ENCODE assay signal across 17 cellular contexts in the genomic region with DNA sequence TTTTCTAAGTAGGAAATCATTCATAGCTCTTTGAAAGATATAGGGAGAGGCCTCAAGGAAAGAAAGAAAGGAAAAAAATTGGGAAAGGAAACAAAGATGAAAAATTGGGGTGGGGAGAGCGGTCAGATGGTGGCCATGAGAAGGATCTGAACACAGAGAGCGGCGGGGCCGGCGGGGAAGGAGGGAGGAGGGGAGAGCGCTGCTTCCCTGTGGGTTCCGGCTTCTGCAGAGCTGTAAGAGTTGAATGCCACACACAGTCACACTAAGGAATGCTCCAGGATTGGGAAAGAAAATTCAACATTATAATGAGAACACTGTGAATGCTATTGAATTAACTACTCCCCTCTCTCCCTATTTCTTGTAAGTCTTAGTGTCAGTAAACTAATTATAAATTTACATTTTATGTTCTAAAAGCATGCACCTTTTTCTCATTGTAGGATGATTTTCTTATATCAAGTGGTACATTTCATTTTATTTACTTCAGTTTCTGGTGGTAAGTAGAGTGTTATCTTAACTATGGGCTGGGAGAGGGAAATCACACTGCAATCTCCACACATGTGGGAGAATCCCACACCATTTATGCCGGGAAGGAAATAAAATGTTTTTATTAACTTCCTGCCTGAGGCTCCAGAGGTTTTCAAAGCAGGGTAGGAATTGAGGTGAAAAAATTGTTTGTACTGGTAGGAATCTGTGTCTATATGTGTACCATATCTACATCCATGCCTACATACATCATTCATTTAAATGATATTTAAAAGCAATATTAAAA. TPM values are rescaled to one million over a fixed set of nuclear protein-coding genes. Genes with fewer than 3 reads are reported as not detected.
DNase-seq lines count a peak whose midpoint lies in the region; ATAC-seq and TF ChIP-seq lines count a peak whose summit lies in the region.
"Had no signal": no experiment of that assay in that cellular context is flagged by ENCODE, and none has a peak within 500 bp of the region (broad histone marks: within the 10 kb centered on the region; RNA-seq: fewer than 3 reads in every experiment).

No MANE protein-coding gene starts in this region.

- H3K9me3 ChIP-seq in neural cell (ENCODE audit: low read length) = no peaks in the 10 kb centered on the region
- H3K9me3 ChIP-seq: breast epithelium had no signal

- peaks cover 25% of the 10 kb centered on the region for H3K4me1 Mint-ChIP-seq in brain
- H3K4me1 Mint-ChIP-seq: activated CD4-positive, alpha-beta memory T cell treated with anti-CD3 and anti-CD28 coated beads, Interleukin-2, amount 10 ng/mL, durations not matched to agents 7 days and 5 days had no signal

- TF ChIP-seq CTCF in brain (conservative IDR thresholded peaks at IDR 0.05) = no peak
- no peak for TF ChIP-seq CTCF in neural cell (IDR thresholded peaks at IDR 0.05; ENCODE audit: poor library complexity, severe bottlenecking)

- no peak overlapping the region for H3K4me2 ChIP-seq in neural cell (ENCODE audit: low read length)

- peak overlapping the region in 4 of 5 experiments; percentile 6 to 65 (median 31) for H3K27ac Mint-ChIP-seq in brain
- H3K27ac Mint-ChIP-seq: activated CD4-positive, alpha-beta memory T cell treated with anti-CD3 and anti-CD28 coated beads, Interleukin-2, amount 10 ng/mL, durations not matched to agents 7 days and 5 days had no signal

- H3K9ac ChIP-seq in neural cell (ENCODE audit: low read length) = no peak overlapping the region

- no peaks in the 10 kb centered on the region for H3K79me2 ChIP-seq in neural cell (replicated peaks; ENCODE audit: insufficient read depth, low read length)

- no peak for ATAC-seq in HG03469 (IDR thresholded peaks at IDR 0.05; ENCODE audit: unreplicated experiment)
- no peak for ATAC-seq in HG03108 (IDR thresholded peaks at IDR 0.05; ENCODE audit: unreplicated experiment)
- ATAC-seq: HCT116 had no signal

- H2AFZ ChIP-seq in neural cell (ENCODE audit: low read depth, low read length) = no peak overlapping the region

- H3K36me3 ChIP-seq in neural cell (ENCODE audit: insufficient read depth, low read length) = no peaks in the 10 kb centered on the region
- H3K36me3 ChIP-seq: breast epithelium had no signal

- TF ChIP-seq EP300 in neural cell (conservative IDR thresholded peaks at IDR 0.05; ENCODE audit: poor library complexity, severe bottlenecking) = no peak

- no peak for TF ChIP-seq RAD21 in neural cell (conservative IDR thresholded peaks at IDR 0.05)

- no peaks in the 10 kb centered on the region for H3F3A ChIP-seq in neural cell (ENCODE audit: insufficient read depth, low read length, poor library complexity, severe bottlenecking)

- peak; percentile 7 for DNase-seq in Daoy (ENCODE audit: low read depth)
- peak; percentile 22 for DNase-seq in iris pigment epithelial cell (ENCODE audit: low read depth)
- DNase-seq in activated CD4-positive, alpha-beta T cell treated with anti-CD3 and anti-CD28 coated beads, Interleukin-2, amount 50 U/mL, for 4 hours = no peak
- no peak for DNase-seq in T-helper 2 cell
- DNase-seq: activated CD4-positive, alpha-beta memory T cell treated with anti-CD3 and anti-CD28 coated beads, Interleukin-2, amount 10 ng/mL, durations not matched to agents 7 days and 5 days; activated effector memory CD4-positive, alpha-beta T cell treated with Interleukin-2 at 50 U/mL for 16 hours; NCI-H1092; NCI-H524; stimulated activated CD4-positive, alpha-beta T cell treated with anti-CD3 and anti-CD28 coated beads, Interleukin-1b, Interleukin-23, amount 100 ng/mL, for 48 hours had no signal

- no peaks in the 10 kb centered on the region for H3K36me3 Mint-ChIP-seq in brain

- no peaks in the 10 kb centered on the region for H3K27me3 Mint-ChIP-seq in brain

- no peak overlapping the region for H3K27ac ChIP-seq in neural cell (ENCODE audit: low read length)
- H3K27ac ChIP-seq: breast epithelium had no signal

- peak overlapping the region; percentile 68 to 80 (median 76) for H3K4me3 Mint-ChIP-seq in brain
- H3K4me3 Mint-ChIP-seq: activated CD4-positive, alpha-beta memory T cell treated with anti-CD3 and anti-CD28 coated beads, Interleukin-2, amount 10 ng/mL, durations not matched to agents 7 days and 5 days had no signal

- no peaks in the 10 kb centered on the region for H3K9me2 ChIP-seq in neural cell (ENCODE audit: insufficient read depth, low read length)

- peaks cover 0 to 3% (median 0%) of the 10 kb centered on the region in 5 experiments for H3K9me3 Mint-ChIP-seq in brain
- H3K9me3 Mint-ChIP-seq: activated CD4-positive, alpha-beta memory T cell treated with anti-CD3 and anti-CD28 coated beads, Interleukin-2, amount 10 ng/mL, durations not matched to agents 7 days and 5 days had no signal

- peak overlapping the region; percentile 17 for H3K4me3 ChIP-seq in neural cell (ENCODE audit: low read length)
- H3K4me3 ChIP-seq: breast epithelium had no signal

- no peaks in the 10 kb centered on the region for H4K20me1 ChIP-seq in neural cell (ENCODE audit: insufficient read depth)

- no peaks in the 10 kb centered on the region for H3K27me3 ChIP-seq in neural cell (ENCODE audit: insufficient read depth, low read depth, low read length)
- H3K27me3 ChIP-seq: breast epithelium had no signal

TF ChIP-seq in neural cell, 6 proteins besides CTCF, POLR2A, EP300 and RAD21:
- TF ChIP-seq SMC3 (conservative IDR thresholded peaks at IDR 0.05; ENCODE audit: poor library complexity) (no peak), TAF1 (IDR thresholded peaks at IDR 0.05; ENCODE audit: low read depth) (no peak), MXI1 (conservative IDR thresholded peaks at IDR 0.05; ENCODE audit: poor library complexity, severe bottlenecking) (no peak), POLR2AphosphoS5 (IDR thresholded peaks at IDR 0.05) (no peak), EZH2 (IDR thresholded peaks at IDR 0.05; ENCODE audit: borderline replicate concordance, insufficient read depth, low read length, poor library complexity, severe bottlenecking) (no peak)
- TF ChIP-seq, protein P1, sequence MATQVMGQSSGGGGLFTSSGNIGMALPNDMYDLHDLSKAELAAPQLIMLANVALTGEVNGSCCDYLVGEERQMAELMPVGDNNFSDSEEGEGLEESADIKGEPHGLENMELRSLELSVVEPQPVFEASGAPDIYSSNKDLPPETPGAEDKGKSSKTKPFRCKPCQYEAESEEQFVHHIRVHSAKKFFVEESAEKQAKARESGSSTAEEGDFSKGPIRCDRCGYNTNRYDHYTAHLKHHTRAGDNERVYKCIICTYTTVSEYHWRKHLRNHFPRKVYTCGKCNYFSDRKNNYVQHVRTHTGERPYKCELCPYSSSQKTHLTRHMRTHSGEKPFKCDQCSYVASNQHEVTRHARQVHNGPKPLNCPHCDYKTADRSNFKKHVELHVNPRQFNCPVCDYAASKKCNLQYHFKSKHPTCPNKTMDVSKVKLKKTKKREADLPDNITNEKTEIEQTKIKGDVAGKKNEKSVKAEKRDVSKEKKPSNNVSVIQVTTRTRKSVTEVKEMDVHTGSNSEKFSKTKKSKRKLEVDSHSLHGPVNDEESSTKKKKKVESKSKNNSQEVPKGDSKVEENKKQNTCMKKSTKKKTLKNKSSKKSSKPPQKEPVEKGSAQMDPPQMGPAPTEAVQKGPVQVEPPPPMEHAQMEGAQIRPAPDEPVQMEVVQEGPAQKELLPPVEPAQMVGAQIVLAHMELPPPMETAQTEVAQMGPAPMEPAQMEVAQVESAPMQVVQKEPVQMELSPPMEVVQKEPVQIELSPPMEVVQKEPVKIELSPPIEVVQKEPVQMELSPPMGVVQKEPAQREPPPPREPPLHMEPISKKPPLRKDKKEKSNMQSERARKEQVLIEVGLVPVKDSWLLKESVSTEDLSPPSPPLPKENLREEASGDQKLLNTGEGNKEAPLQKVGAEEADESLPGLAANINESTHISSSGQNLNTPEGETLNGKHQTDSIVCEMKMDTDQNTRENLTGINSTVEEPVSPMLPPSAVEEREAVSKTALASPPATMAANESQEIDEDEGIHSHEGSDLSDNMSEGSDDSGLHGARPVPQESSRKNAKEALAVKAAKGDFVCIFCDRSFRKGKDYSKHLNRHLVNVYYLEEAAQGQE (IDR thresholded peaks at IDR 0.05; ENCODE audit: borderline replicate concordance) = no peak

RNA-seq across cellular contexts. Expression of a gene that starts 0.9 kb away (rescaled TPM):
- not detected in 2 replicates for total RNA-seq in Daoy (2014; rRNA removed; shearing (Covaris generic))
- polyA plus RNA-seq in brain (ENCODE audit: insufficient read depth, low read depth, low replicate concordance) = not detected
- not detected in 2 replicates for polyA plus RNA-seq in neural cell
- not detected in 2 replicates for polyA minus RNA-seq in neural cell
- total RNA-seq: activated CD4-positive, alpha-beta memory T cell treated with anti-CD3 and anti-CD28 coated beads, Interleukin-2, amount 10 ng/mL, durations not matched to agents 7 days and 5 days; breast epithelium; HT-29 had no signal
- polyA plus RNA-seq: AG04450 had no signal

RNA-seq across cellular contexts. Expression of a gene that starts 39.6 kb away (rescaled TPM):
- total RNA-seq in Daoy (2014; rRNA removed; shearing (Covaris generic)) = not detected in 2 replicates
- not detected for polyA plus RNA-seq in brain (ENCODE audit: insufficient read depth, low read depth, low replicate concordance)
- polyA plus RNA-seq in neural cell = not detected in 2 replicates
- polyA minus RNA-seq in neural cell = not detected in 2 replicates
- total RNA-seq: activated CD4-positive, alpha-beta memory T cell treated with anti-CD3 and anti-CD28 coated beads, Interleukin-2, amount 10 ng/mL, durations not matched to agents 7 days and 5 days; HT-29 had no signal

Comparison
In these comparisons a context has a peak if more than half of its experiments do, and no peak if none do; other contexts are left out.
1. DNase-seq: peak in Daoy (single experiment) and iris pigment epithelial cell (single experiment); none in activated CD4-positive, alpha-beta T cell treated with anti-CD3 and anti-CD28 coated beads, Interleukin-2, amount 50 U/mL, for 4 hours (0 of 2) and T-helper 2 cell (0 of 5).